In the genomic region with DNA sequence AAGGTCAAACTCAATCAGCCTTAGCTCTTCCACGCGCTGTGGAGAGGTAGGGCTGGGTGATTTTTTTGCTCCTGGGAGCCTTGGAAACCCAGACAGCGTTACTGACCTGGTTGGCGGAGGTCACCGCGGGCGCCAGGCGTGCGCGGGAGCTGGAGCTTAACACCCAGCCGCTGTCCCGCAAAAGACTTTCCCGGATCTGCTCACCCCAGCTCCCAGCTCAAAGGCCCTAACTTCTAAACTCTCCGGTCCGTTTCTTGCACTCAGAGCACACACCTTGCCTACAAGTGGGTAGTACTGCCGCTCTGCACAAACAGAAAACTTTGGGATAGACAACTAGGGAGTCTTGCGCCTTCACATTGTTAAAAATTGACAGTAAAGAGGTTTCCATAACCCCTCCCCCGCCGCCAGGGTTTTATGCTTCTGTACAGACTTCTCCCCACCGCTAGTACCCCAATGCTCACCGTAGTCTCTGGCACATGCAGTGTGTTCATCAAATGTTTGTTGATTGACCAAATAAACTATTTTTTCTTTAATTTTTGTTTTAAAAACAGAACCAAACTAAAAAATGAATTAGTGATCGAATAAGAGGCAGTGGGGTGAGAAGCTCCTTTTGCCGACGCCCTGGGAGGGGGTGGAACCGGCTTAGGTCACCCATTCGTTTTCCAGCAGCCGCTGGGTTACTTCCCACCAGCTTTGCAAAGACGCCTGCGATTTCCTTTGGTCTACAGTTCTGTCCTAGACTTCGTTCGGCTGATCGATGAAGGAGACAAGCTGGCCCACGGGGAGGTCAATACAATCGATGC, we compare ENCODE assay signal across 1 cellular context.
A peak's percentile ranks its signal among the peaks of the same experiment; 100 is the strongest.
TF ChIP-seq lines count a peak whose summit lies in the region.

No MANE protein-coding gene starts in this region.

TF ChIP-seq in HepG2, 621 proteins besides CTCF, POLR2A, EP300 and RAD21:
- peak; percentile 74 for TF ChIP-seq PRPF4 (IDR thresholded peaks at IDR 0.05; ENCODE audit: low read depth, low read length, poor library complexity, severe bottlenecking)
- no peak for TF ChIP-seq ZNF432 (CRISPR knock-in tag; IDR thresholded peaks at IDR 0.05; ENCODE audit: borderline replicate concordance)
